ENCODE assay signal across 20 cellular contexts in the genomic region with DNA sequence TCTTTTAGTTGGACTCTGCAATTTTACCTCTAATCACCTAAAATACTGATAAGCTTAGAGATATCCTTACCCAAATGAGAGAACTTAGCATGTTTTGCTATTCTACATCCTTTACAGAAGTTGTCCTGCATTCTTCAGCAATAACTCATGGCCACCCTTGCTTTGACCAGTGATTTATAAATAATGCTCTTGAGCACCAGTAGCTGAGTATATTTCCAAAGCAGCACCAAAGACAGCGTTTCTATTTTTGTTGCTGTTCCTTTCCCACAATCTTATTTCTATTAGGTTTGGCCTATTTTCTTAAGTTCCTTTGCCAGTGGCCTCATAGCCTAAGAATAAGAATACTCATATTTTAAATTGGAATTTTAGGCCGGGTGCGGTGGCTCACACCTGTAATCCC.
"Had no signal": no experiment of that assay in that cellular context is flagged by ENCODE, and none has a peak within 500 bp of the region (broad histone marks: within the 10 kb centered on the region; RNA-seq: fewer than 3 reads in every experiment).

No MANE protein-coding gene starts in this region.

- H3K4me3 ChIP-seq: cardiac muscle cell, upper lobe of left lung had no signal

- H3K27me3 ChIP-seq: cardiac muscle cell, foreskin keratinocyte, upper lobe of left lung had no signal

- H3K9me3 ChIP-seq: upper lobe of left lung had no signal

- ATAC-seq: activated T-helper 17 cell treated with anti-CD3 and anti-CD28 coated beads, Interleukin-2, amount 50 U/mL, for 72 hours; foreskin keratinocyte; left ventricle myocardium superior; WTC11 had no signal

- H3K4me1 ChIP-seq: foreskin keratinocyte, upper lobe of left lung had no signal

- H3K27ac ChIP-seq: cardiac muscle cell, epithelial cell of prostate, foreskin keratinocyte, upper lobe of left lung had no signal

- DNase-seq: activated CD4-positive, alpha-beta memory T cell treated with anti-CD3 and anti-CD28 coated beads for 36 hours; activated CD4-positive, alpha-beta T cell treated with anti-CD3 and anti-CD28 coated beads for 4 hours; activated naive CD4-positive, alpha-beta T cell; activated naive CD8-positive, alpha-beta T cell treated with anti-CD3 and anti-CD28 coated beads, Interleukin-2, amount 10 ng/mL, durations not matched to agents 7 days and 5 days; activated T-cell treated with anti-CD3 and anti-CD28 coated beads, Interleukin-2, amount 50 U/mL, for 1 hour; anterior cingulate cortex; endodermal cell; foreskin keratinocyte; glutamatergic neuron; left ventricle myocardium superior; occipital lobe; retina; stimulated activated CD4-positive, alpha-beta T cell treated with anti-CD3 and anti-CD28 coated beads, Interleukin-2, amount 100 ng/mL, for 24 hours; stimulated activated naive CD4-positive, alpha-beta T cell treated with Interleukin-2 at 50 U/mL for 16 hours; substantia nigra; upper lobe of left lung had no signal
